ENCODE assay signal across 30 cellular contexts in genomic region chr2:129627437-129627836, GRCh38.
"Had no signal": no experiment of that assay in that cellular context is flagged by ENCODE, and none has a peak within 500 bp of the region (broad histone marks: within the 10 kb centered on the region; RNA-seq: fewer than 3 reads in every experiment).

No MANE protein-coding gene starts in this region.

- H3K36me3 Mint-ChIP-seq: activated naive CD4-positive, alpha-beta T cell treated with anti-CD3 and anti-CD28 coated beads, Interleukin-2, amount 10 ng/mL, durations not matched to agents 7 days and 5 days; activated naive CD8-positive, alpha-beta T cell; brain had no signal

- H3K27ac ChIP-seq: Peyer's patch had no signal

- ATAC-seq: activated CD4-positive, alpha-beta T cell treated with anti-CD3 and anti-CD28 coated beads for 36 hours; activated CD4-positive, CD25-positive, alpha-beta regulatory T cell treated with anti-CD3 and anti-CD28 coated beads, Interleukin-2, amount 50 U/mL, for 24 hours; activated CD8-positive, alpha-beta T cell treated with anti-CD3 and anti-CD28 coated beads, Interleukin-2, amount 10 ng/mL, durations not matched to agents 7 days and 5 days; activated naive CD8-positive, alpha-beta T cell treated with anti-CD3 and anti-CD28 coated beads, Interleukin-2, amount 50 U/mL, for 24 hours; activated T-cell treated with anti-CD3 and anti-CD28 coated beads, Interleukin-2, amount 50 U/mL, for 4 hours; PC-3 had no signal

- H3K4me3 Mint-ChIP-seq: activated CD4-positive, alpha-beta T cell treated with anti-CD3 and anti-CD28 coated beads for 36 hours; activated CD4-positive, alpha-beta T cell treated with anti-CD3 and anti-CD28 coated beads, Interleukin-2, amount 10 ng/mL, durations not matched to agents 7 days and 5 days; activated CD8-positive, alpha-beta T cell treated with anti-CD3 and anti-CD28 coated beads, Interleukin-2, amount 10 ng/mL, durations not matched to agents 7 days and 5 days; activated naive CD4-positive, alpha-beta T cell treated with anti-CD3 and anti-CD28 coated beads, Interleukin-2, amount 10 ng/mL, durations not matched to agents 7 days and 5 days; activated naive CD8-positive, alpha-beta T cell; activated naive CD8-positive, alpha-beta T cell treated with anti-CD3 and anti-CD28 coated beads, Interleukin-2, amount 50 U/mL, for 24 hours; activated T-cell treated with anti-CD3 and anti-CD28 coated beads, Interleukin-2, amount 50 U/mL, for 4 hours; activated T-helper 1 cell treated with anti-CD3 and anti-CD28 coated beads, Interleukin-12 subunit alpha, Interleukin-12 subunit beta, Interleukin-2, Interleukin-4 antibody, amounts not matched to agents 30 ng/mL and 10 ng/mL and 1 ng/mL, durations not matched to agents 14 hours and 24 hours and 36 hours; brain had no signal

- H3K4me3 ChIP-seq: Peyer's patch had no signal

- H3K4me1 Mint-ChIP-seq: activated CD4-positive, alpha-beta T cell treated with anti-CD3 and anti-CD28 coated beads for 36 hours; activated CD4-positive, alpha-beta T cell treated with anti-CD3 and anti-CD28 coated beads, Interleukin-2, amount 10 ng/mL, durations not matched to agents 7 days and 5 days; activated naive CD4-positive, alpha-beta T cell treated with anti-CD3 and anti-CD28 coated beads, Interleukin-2, amount 10 ng/mL, durations not matched to agents 7 days and 5 days; activated naive CD8-positive, alpha-beta T cell treated with anti-CD3 and anti-CD28 coated beads, Interleukin-2, amount 50 U/mL, for 24 hours had no signal

- H3K36me3 ChIP-seq: Peyer's patch had no signal

- H3K27ac Mint-ChIP-seq: activated CD4-positive, alpha-beta T cell treated with anti-CD3 and anti-CD28 coated beads for 36 hours; activated CD4-positive, alpha-beta T cell treated with anti-CD3 and anti-CD28 coated beads, Interleukin-2, amount 10 ng/mL, durations not matched to agents 7 days and 5 days; activated CD8-positive, alpha-beta T cell treated with anti-CD3 and anti-CD28 coated beads, Interleukin-2, amount 10 ng/mL, durations not matched to agents 7 days and 5 days; activated naive CD4-positive, alpha-beta T cell treated with anti-CD3 and anti-CD28 coated beads, Interleukin-2, amount 10 ng/mL, durations not matched to agents 7 days and 5 days; activated naive CD8-positive, alpha-beta T cell; activated naive CD8-positive, alpha-beta T cell treated with anti-CD3 and anti-CD28 coated beads, Interleukin-2, amount 50 U/mL, for 24 hours; activated T-helper 1 cell treated with anti-CD3 and anti-CD28 coated beads, Interleukin-12 subunit alpha, Interleukin-12 subunit beta, Interleukin-2, Interleukin-4 antibody, amounts not matched to agents 30 ng/mL and 10 ng/mL and 1 ng/mL, durations not matched to agents 14 hours and 24 hours and 36 hours; brain had no signal

- H3K4me1 ChIP-seq: Peyer's patch had no signal

- H3K27me3 Mint-ChIP-seq: activated CD4-positive, alpha-beta T cell treated with anti-CD3 and anti-CD28 coated beads, Interleukin-2, amount 10 ng/mL, durations not matched to agents 7 days and 5 days; activated naive CD4-positive, alpha-beta T cell treated with anti-CD3 and anti-CD28 coated beads, Interleukin-2, amount 10 ng/mL, durations not matched to agents 7 days and 5 days; activated naive CD8-positive, alpha-beta T cell treated with anti-CD3 and anti-CD28 coated beads, Interleukin-2, amount 50 U/mL, for 24 hours had no signal

- DNase-seq: activated CD4-positive, alpha-beta T cell treated with anti-CD3 and anti-CD28 coated beads for 36 hours; activated CD4-positive, alpha-beta T cell treated with anti-CD3 and anti-CD28 coated beads, Interleukin-2, amount 10 ng/mL, durations not matched to agents 7 days and 5 days; activated CD4-positive, alpha-beta T cell treated with anti-CD3 and anti-CD28 coated beads, Interleukin-2, amount 50 U/mL, for 48 hours; activated CD8-positive, alpha-beta memory T cell treated with anti-CD3 and anti-CD28 coated beads, Interleukin-2, amount 50 U/mL, for 4 hours; activated CD8-positive, alpha-beta T cell treated with anti-CD3 and anti-CD28 coated beads, Interleukin-2, amount 10 ng/mL, durations not matched to agents 7 days and 5 days; activated effector memory CD4-positive, alpha-beta T cell treated with Interleukin-2 at 50 U/mL for 16 hours; activated naive CD4-positive, alpha-beta T cell treated with anti-CD3 and anti-CD28 coated beads, Interleukin-2, amount 10 ng/mL, durations not matched to agents 7 days and 5 days; activated naive CD8-positive, alpha-beta T cell treated with anti-CD3 and anti-CD28 coated beads, Interleukin-2, amount 50 U/mL, for 24 hours; activated T-cell treated with anti-CD3 and anti-CD28 coated beads for 4 hours; activated T-cell treated with anti-CD3 and anti-CD28 coated beads, Interleukin-2, amount 50 U/mL, for 4 hours; anterior cingulate cortex; central memory CD4-positive, alpha-beta T cell; NCI-H1105; NCI-H1436; NCI-H1694; NCI-H1930; NCI-H2081 treated with DMSO at 0.1 percent for 48 hours; NCI-H345; NCI-H524 treated with DMSO at 0.1 percent for 48 hours; PC-3; Peyer's patch; RPMI8226; SW 1271; T-helper 1 cell; T-helper 2 cell; T-helper 9 cell had no signal

- H3K27me3 ChIP-seq: Peyer's patch had no signal

- H3K9me3 Mint-ChIP-seq: activated CD4-positive, alpha-beta T cell treated with anti-CD3 and anti-CD28 coated beads, Interleukin-2, amount 10 ng/mL, durations not matched to agents 7 days and 5 days; activated naive CD4-positive, alpha-beta T cell treated with anti-CD3 and anti-CD28 coated beads, Interleukin-2, amount 10 ng/mL, durations not matched to agents 7 days and 5 days had no signal
